ENCODE assay signal across 1 cellular context in genomic region chr14:103832046-103832445, GRCh38.
TF ChIP-seq lines count a peak whose summit lies in the region.

No MANE protein-coding gene starts in this region.

TF ChIP-seq in HEK293, 187 proteins besides CTCF, POLR2A, EP300 and RAD21 (continued from another document):
- TF ChIP-seq, protein P1, sequence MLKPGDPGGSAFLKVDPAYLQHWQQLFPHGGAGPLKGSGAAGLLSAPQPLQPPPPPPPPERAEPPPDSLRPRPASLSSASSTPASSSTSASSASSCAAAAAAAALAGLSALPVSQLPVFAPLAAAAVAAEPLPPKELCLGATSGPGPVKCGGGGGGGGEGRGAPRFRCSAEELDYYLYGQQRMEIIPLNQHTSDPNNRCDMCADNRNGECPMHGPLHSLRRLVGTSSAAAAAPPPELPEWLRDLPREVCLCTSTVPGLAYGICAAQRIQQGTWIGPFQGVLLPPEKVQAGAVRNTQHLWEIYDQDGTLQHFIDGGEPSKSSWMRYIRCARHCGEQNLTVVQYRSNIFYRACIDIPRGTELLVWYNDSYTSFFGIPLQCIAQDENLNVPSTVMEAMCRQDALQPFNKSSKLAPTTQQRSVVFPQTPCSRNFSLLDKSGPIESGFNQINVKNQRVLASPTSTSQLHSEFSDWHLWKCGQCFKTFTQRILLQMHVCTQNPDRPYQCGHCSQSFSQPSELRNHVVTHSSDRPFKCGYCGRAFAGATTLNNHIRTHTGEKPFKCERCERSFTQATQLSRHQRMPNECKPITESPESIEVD (tag by site-specific recombination; IDR thresholded peaks at IDR 0.05) = 0 out of 2 replicates have a peak, but pooled peaks have one; percentile 8
- TF ChIP-seq TCF7L2 (IDR thresholded peaks at IDR 0.05; ENCODE audit: borderline replicate concordance, low read depth, low read length) (no peak), ZNF514 (tag by site-specific recombination; IDR thresholded peaks at IDR 0.05) (no peak), ZNF423 (tag by site-specific recombination; IDR thresholded peaks at IDR 0.05) (no peak), ZNF214 (tag by site-specific recombination; IDR thresholded peaks at IDR 0.05; ENCODE audit: borderline replicate concordance) (no peak), ZNF133 (tag by site-specific recombination; IDR thresholded peaks at IDR 0.05) (no peak), ZNF280D (tag by site-specific recombination; IDR thresholded peaks at IDR 0.05) (no peak), ZNF785 (tag by site-specific recombination; IDR thresholded peaks at IDR 0.05) (no peak), IKZF3 (tag by site-specific recombination; IDR thresholded peaks at IDR 0.05) (no peak), SP7 (tag by site-specific recombination; IDR thresholded peaks at IDR 0.05) (peak; percentile 86), GLI2 (tag by site-specific recombination; IDR thresholded peaks at IDR 0.05; ENCODE audit: borderline replicate concordance, low read depth) (no peak), ZEB2 (tag by site-specific recombination; IDR thresholded peaks at IDR 0.05) (0 out of 2 replicates have a peak, but pooled peaks have one; percentile 15), ZBTB21 (tag by site-specific recombination; IDR thresholded peaks at IDR 0.05) (no peak), ZNF658 (tag by site-specific recombination; IDR thresholded peaks at IDR 0.05) (no peak), ZNF449 (tag by site-specific recombination; IDR thresholded peaks at IDR 0.05) (no peak), ZNF76 (tag by site-specific recombination; IDR thresholded peaks at IDR 0.05; ENCODE audit: borderline replicate concordance, low read depth) (no peak), ZNF837 (tag by site-specific recombination; IDR thresholded peaks at IDR 0.05) (no peak), ZNF302 (tag by site-specific recombination; IDR thresholded peaks at IDR 0.05; ENCODE audit: low read depth) (no peak)
- TF ChIP-seq, protein P2, sequence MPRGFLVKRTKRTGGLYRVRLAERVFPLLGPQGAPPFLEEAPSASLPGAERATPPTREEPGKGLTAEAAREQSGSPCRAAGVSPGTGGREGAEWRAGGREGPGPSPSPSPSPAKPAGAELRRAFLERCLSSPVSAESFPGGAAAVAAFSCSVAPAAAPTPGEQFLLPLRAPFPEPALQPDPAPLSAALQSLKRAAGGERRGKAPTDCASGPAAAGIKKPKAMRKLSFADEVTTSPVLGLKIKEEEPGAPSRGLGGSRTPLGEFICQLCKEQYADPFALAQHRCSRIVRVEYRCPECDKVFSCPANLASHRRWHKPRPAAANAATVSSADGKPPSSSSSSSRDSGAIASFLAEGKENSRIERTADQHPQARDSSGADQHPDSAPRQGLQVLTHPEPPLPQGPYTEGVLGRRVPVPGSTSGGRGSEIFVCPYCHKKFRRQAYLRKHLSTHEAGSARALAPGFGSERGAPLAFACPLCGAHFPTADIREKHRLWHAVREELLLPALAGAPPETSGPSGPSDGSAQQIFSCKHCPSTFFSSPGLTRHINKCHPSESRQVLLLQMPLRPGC (tag by site-specific recombination; IDR thresholded peaks at IDR 0.05) = no peak
- TF ChIP-seq, protein P3, sequence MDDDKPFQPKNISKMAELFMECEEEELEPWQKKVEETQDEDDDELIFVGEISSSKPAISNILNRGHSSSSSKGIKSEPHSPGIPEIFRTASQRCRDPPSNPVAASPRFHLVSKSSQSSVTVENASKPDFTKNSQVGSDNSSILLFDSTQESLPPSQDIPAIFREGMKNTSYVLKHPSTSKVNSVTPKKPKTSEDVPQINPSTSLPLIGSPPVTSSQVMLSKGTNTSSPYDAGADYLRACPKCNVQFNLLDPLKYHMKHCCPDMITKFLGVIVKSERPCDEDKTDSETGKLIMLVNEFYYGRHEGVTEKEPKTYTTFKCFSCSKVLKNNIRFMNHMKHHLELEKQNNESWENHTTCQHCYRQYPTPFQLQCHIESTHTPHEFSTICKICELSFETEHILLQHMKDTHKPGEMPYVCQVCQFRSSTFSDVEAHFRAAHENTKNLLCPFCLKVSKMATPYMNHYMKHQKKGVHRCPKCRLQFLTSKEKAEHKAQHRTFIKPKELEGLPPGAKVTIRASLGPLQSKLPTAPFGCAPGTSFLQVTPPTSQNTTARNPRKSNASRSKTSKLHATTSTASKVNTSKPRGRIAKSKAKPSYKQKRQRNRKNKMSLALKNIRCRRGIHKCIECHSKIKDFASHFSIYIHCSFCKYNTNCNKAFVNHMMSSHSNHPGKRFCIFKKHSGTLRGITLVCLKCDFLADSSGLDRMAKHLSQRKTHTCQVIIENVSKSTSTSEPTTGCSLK (tag by site-specific recombination; IDR thresholded peaks at IDR 0.05) = no peak
TF ChIP-seq in HEK293: peak in this region for 5.
